Comparison of ENCODE assay signal across 23 cellular contexts in genomic region chr2:26610504-26611335, GRCh38. TPM values are rescaled to one million over a fixed set of nuclear protein-coding genes. Genes with fewer than 3 reads are reported as not detected.
DNase-seq lines count a peak whose midpoint lies in the region; ATAC-seq and TF ChIP-seq lines count a peak whose summit lies in the region.
"Had no signal": no experiment of that assay in that cellular context is flagged by ENCODE, and none has a peak within 500 bp of the region (broad histone marks: within the 10 kb centered on the region; RNA-seq: fewer than 3 reads in every experiment).

No MANE protein-coding gene starts in this region.

- intact Hi-C loops in lower lobe of right lung (cut with DNase I) (no loop called here), prostate gland (cut with DNase I) (loop anchor here (5.0 kb wide), 1 partner anchor 42 kb away; no protein-coding TSS in a partner anchor)

- peak overlapping the region; percentile 69; the same call in 1 of the 2 replicates for H3K9ac ChIP-seq in BLaER1

- peak; percentile 63 for DNase-seq in LNCaP clone FGC (ENCODE audit: low read depth)
- DNase-seq in lower lobe of right lung, result no peak
- no peak for DNase-seq in prostate gland (ENCODE audit: low spot score)
- no peak for DNase-seq in pons (ENCODE audit: low spot score)
- DNase-seq in iPS-NIHi7 (ENCODE audit: extremely low spot score), result no peak
- no peak for DNase-seq in NCI-H146 (lab: John Stamatoyannopoulos, UW)
- DNase-seq: activated CD4-positive, CD25-positive, alpha-beta regulatory T cell; activated gamma-delta T cell; anterior cingulate cortex; Caco-2; cerebellar nuclear complex; effector CD8-positive, alpha-beta T cell; EL; HFFc6; left ventricle myocardium inferior; NCI-H2029 treated with DMSO at 0.1 percent for 48 hours; NCI-H446; stimulated activated CD8-positive, alpha-beta memory T cell treated with anti-CD3 and anti-CD28 coated beads, Interleukin-4, amount 100 ng/mL, for 48 hours had no signal

- no peak for ATAC-seq in lower lobe of right lung
- ATAC-seq: esophagus mucosa, Panc1 had no signal

- 61% methylated on average over 7 of the region's 7 CpGs for WGBS in prostate gland

- H3K36me3 ChIP-seq in BLaER1 (no peaks in the 10 kb centered on the region), lower lobe of right lung (no peaks in the 10 kb centered on the region), prostate gland (no peaks in the 10 kb centered on the region)
- H3K36me3 ChIP-seq: left ventricle myocardium inferior had no signal

- TF ChIP-seq CTCF in LNCaP clone FGC (IDR thresholded peaks at IDR 0.05; ENCODE audit: control insufficient read depth, extremely low read depth, insufficient read depth), result no peak
- TF ChIP-seq CTCF in lower lobe of right lung (IDR thresholded peaks at IDR 0.05), result no peak
- TF ChIP-seq CTCF in prostate gland (IDR thresholded peaks at IDR 0.05), result no peak

- TF ChIP-seq POLR2A in prostate gland (IDR thresholded peaks at IDR 0.05), result no peak

- H3K4me3 ChIP-seq in BLaER1 (peak overlapping the region; percentile 13; the same call in 1 of the 2 replicates), LNCaP clone FGC (ENCODE audit: low read depth, low read length) (no peak overlapping the region), lower lobe of right lung (no peak overlapping the region), prostate gland (no peak overlapping the region)
- H3K4me3 ChIP-seq: left ventricle myocardium inferior, SK-N-MC had no signal

- no peaks in the 10 kb centered on the region for H3K9me3 ChIP-seq in BLaER1
- H3K9me3 ChIP-seq in lower lobe of right lung, result no peaks in the 10 kb centered on the region
- no peaks in the 10 kb centered on the region for H3K9me3 ChIP-seq in prostate gland
- H3K9me3 ChIP-seq: Caco-2, left ventricle myocardium inferior had no signal

- peaks cover 95% of the 10 kb centered on the region for H3K4me1 ChIP-seq in BLaER1
- H3K4me1 ChIP-seq in lower lobe of right lung, result peaks cover 67% of the 10 kb centered on the region
- H3K4me1 ChIP-seq in prostate gland (replicated peaks), result no peaks in the 10 kb centered on the region

- H3K27ac ChIP-seq in BLaER1 (peak overlapping the region; percentile 90), lower lobe of right lung (peak overlapping the region; percentile 59), prostate gland (peak overlapping the region; percentile 49 to 87)
- H3K27ac ChIP-seq: left ventricle myocardium inferior had no signal

- H4K20me1 ChIP-seq in BLaER1, result no peaks in the 10 kb centered on the region

- peak overlapping the region; percentile 86 for H3K4me2 ChIP-seq in BLaER1

- no peaks in the 10 kb centered on the region for H3K27me3 ChIP-seq in BLaER1
- H3K27me3 ChIP-seq in lower lobe of right lung (ENCODE audit: low read depth), result no peaks in the 10 kb centered on the region
- no peaks in the 10 kb centered on the region for H3K27me3 ChIP-seq in prostate gland (replicated peaks; ENCODE audit: insufficient read depth)

RNA-seq across cellular contexts. Expression of gene CIB4, which starts 30.4 kb away (rescaled TPM):
- total RNA-seq in lower lobe of right lung (not detected), prostate gland (under 1 TPM in 1 of 2 donors, not detected in 1; 0.46 TPM)
- total RNA-seq: Caco-2, esophagus mucosa, HFFc6, left ventricle myocardium inferior, myocyte had no signal
